In the genomic region with DNA sequence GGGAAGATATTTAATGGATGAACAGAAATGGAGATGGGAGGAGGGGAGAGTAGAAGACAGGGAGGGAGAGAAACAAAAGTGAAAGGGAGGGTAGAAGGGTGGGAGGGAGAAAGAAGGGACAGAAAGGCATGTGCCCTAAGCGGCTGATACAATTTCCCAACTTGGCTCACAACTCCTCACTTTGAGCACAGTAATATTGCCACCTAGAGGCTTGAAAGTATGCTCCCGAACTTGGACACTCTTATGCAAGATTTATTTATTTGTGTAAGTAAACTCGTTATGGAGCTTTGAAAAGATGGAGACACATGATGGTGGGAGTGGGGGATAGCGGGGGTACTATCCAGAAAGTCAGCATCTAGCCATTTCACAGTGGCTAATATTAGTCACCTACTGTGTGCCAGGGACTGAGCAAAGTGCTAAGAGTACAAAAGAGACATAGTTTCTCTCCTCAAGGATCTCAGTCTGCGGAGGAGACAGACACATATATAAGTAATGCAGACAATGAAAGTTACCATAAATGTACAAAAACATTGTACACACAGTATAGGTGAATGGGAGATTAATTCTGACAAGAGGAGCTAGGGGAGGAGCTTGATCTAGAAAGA, we compare ENCODE assay signal across 8 cellular contexts.
DNase-seq lines count a peak whose midpoint lies in the region; ATAC-seq, FAIRE-seq and TF ChIP-seq lines count a peak whose summit lies in the region.

No MANE protein-coding gene starts in this region.

- peak; percentile 80 for TF ChIP-seq CTCF in neural crest cell (conservative IDR thresholded peaks at IDR 0.05)

- H3K27ac Mint-ChIP-seq in neural crest cell (ENCODE audit: unreplicated experiment) = no peak overlapping the region

- peaks cover 48% of the 10 kb centered on the region for H3K4me1 Mint-ChIP-seq in neural crest cell

- ATAC-seq in HG03460 (IDR thresholded peaks at IDR 0.05; ENCODE audit: unreplicated experiment) = no peak
- no peak for ATAC-seq in GM21723 (IDR thresholded peaks at IDR 0.05; ENCODE audit: unreplicated experiment)
- ATAC-seq in GM21367 (IDR thresholded peaks at IDR 0.05; ENCODE audit: unreplicated experiment) = no peak

- FAIRE-seq in HTR-8/SVneo (lab: Jason Lieb, UNC) = no peak

- H3K4me3 Mint-ChIP-seq in neural crest cell = no peak overlapping the region

- H3K36me3 Mint-ChIP-seq in neural crest cell (ENCODE audit: low read depth) = no peaks in the 10 kb centered on the region

- no peaks in the 10 kb centered on the region for H3K27me3 Mint-ChIP-seq in neural crest cell (ENCODE audit: low read depth)

- peaks cover 3% of the 10 kb centered on the region for H3K9me3 Mint-ChIP-seq in neural crest cell

- peak; percentile 55 for DNase-seq in EH (ENCODE audit: low read depth)
- DNase-seq in HTR-8/SVneo (ENCODE audit: insufficient read length, low spot score) = peak; percentile 20
- peak; percentile 43 for DNase-seq in NOMO-1 treated with DMSO at 0.1 percent for 48 hours (lab: John Stamatoyannopoulos, UW; ENCODE audit: unreplicated experiment)
- DNase-seq in epidermal melanocyte (ENCODE audit: insufficient read length, low spot score) = peak; percentile 25
- DNase-seq in neural crest cell (ENCODE audit: low read depth, low spot score) = no peak
